Comparison of ENCODE assay signal across 8 cellular contexts in the genomic region with DNA sequence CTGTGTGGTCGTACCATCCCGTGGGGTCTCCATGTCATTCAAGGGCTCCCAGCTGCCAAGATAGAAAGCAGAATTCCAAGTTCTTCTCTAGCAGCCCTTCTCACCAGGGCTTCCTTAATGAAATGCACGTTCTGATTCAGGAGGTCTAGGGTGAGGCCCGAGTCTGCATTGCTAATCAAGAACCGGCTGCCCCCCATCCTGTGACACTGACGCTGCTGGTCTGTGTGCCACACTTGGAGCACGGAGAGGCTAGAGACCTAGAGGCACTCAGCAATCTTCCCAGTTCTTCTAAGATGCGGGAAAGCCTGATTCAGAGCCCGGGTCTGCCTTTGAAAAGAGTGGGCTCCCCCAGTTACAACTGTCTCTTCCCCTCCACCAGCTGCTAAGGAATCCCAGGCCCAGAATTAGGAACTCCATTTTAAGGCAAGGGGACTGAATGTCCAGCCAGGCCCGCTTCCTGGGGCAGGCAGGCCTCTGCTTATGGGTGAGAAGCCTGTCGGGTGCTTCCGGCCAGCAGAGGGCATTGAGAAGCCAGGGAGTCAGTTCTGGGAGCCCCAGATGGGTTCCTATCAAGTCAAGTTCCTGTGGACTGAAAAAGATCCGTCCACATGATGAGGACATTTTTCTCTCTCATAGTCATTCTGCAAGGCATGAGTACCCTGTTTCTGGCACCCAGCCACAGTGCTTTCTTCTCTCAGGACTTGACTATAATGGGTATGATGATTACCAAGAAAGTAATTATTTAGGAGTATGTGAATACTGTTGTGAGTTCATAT.
A peak's percentile ranks its signal among the peaks of the same experiment; 100 is the strongest.
DNase-seq lines count a peak whose midpoint lies in the region; ATAC-seq and TF ChIP-seq lines count a peak whose summit lies in the region.

No MANE protein-coding gene starts in this region.

- H3K27me3 ChIP-seq in NT2/D1 (ENCODE audit: insufficient read depth, insufficient read length) = no peaks in the 10 kb centered on the region

- H3K9me3 ChIP-seq in NT2/D1 (ENCODE audit: insufficient read depth, low read length) = peaks cover 21% of the 10 kb centered on the region

- peak; percentile 14 for DNase-seq in NCI-H510A treated with DMSO at 0.1 percent for 48 hours (lab: John Stamatoyannopoulos, UW)
- no peak for DNase-seq in NCI-H510A (lab: John Stamatoyannopoulos, UW)
- DNase-seq in NT2/D1 (ENCODE audit: low read depth, low spot score) = peak; percentile 28
- peak; percentile 59 for DNase-seq in endothelial cell (ENCODE audit: low spot score)
- DNase-seq in medulla oblongata (ENCODE audit: extremely low spot score) = peak; percentile 83
- no peak for DNase-seq in stimulated activated CD4-positive, alpha-beta T cell treated with anti-CD3 and anti-CD28 coated beads, Interleukin-4, amount 100 ng/mL, for 4 hours

- no peak overlapping the region for H3K4me3 ChIP-seq in NT2/D1 (ENCODE audit: insufficient read length, low read depth)

- no peaks in the 10 kb centered on the region for H3K36me3 ChIP-seq in NT2/D1 (ENCODE audit: insufficient read depth, insufficient read length, low read length)

- ATAC-seq in activated CD4-positive, CD25-positive, alpha-beta regulatory T cell treated with anti-CD3 and anti-CD28 coated beads, Interleukin-2, amount 50 U/mL, for 24 hours = no peak
- ATAC-seq in HG02610 (IDR thresholded peaks at IDR 0.05; ENCODE audit: unreplicated experiment) = no peak

- H3K27ac Mint-ChIP-seq in endothelial cell (ENCODE audit: unreplicated experiment) = no peak overlapping the region

- H3K4me3 Mint-ChIP-seq in endothelial cell (ENCODE audit: unreplicated experiment) = no peak overlapping the region

- peaks cover 12% of the 10 kb centered on the region for H3K4me1 Mint-ChIP-seq in endothelial cell (ENCODE audit: unreplicated experiment)

- H3K27me3 Mint-ChIP-seq in endothelial cell (ENCODE audit: unreplicated experiment) = no peaks in the 10 kb centered on the region

- no peaks in the 10 kb centered on the region for H3K4me1 ChIP-seq in NT2/D1 (ENCODE audit: insufficient read depth, insufficient read length)

- no peak overlapping the region for H3K9ac ChIP-seq in NT2/D1 (ENCODE audit: insufficient read length, low read depth)

- H3K9me3 Mint-ChIP-seq in endothelial cell (ENCODE audit: unreplicated experiment) = no peaks in the 10 kb centered on the region

- no peaks in the 10 kb centered on the region for H3K36me3 Mint-ChIP-seq in endothelial cell (ENCODE audit: low read depth, unreplicated experiment)

- no peak for TF ChIP-seq CTCF in endothelial cell (IDR thresholded peaks at IDR 0.05; ENCODE audit: unreplicated experiment)

Comparison
In these comparisons a context has a peak if more than half of its experiments do, and no peak if none do; other contexts are left out.
1. DNase-seq: peak in NCI-H510A treated with DMSO at 0.1 percent for 48 hours (single experiment), NT2/D1 (single experiment), endothelial cell (single experiment) and medulla oblongata (single experiment); none in NCI-H510A (single experiment) and stimulated activated CD4-positive, alpha-beta T cell treated with anti-CD3 and anti-CD28 coated beads, Interleukin-4, amount 100 ng/mL, for 4 hours (0 of 2).